8 cellular contexts compared by ENCODE assay signal in genomic region chr6:3053231-3053508, GRCh38. TPM values are rescaled to one million over a fixed set of nuclear protein-coding genes. Genes with fewer than 3 reads are reported as not detected.
DNase-seq lines count a peak whose midpoint lies in the region; ATAC-seq, FAIRE-seq and TF ChIP-seq lines count a peak whose summit lies in the region.

No MANE protein-coding gene starts in this region.

- no peaks in the 10 kb centered on the region for H3K27me3 ChIP-seq in stomach

- peak overlapping the region in 1 of 2 donors; percentile 37 for H3K9ac ChIP-seq in kidney (ENCODE audit: low read length in 2 of 2)

- no peak for DNase-seq in activated CD4-positive, alpha-beta T cell treated with anti-CD3 and anti-CD28 coated beads, Interleukin-2, amount 10 ng/mL, durations not matched to agents 24 days and 14 days
- no peak for DNase-seq in activated CD4-positive, alpha-beta T cell treated with anti-CD3 and anti-CD28 coated beads, Interleukin-2, amount 50 U/mL, for 48 hours
- DNase-seq in activated naive CD8-positive, alpha-beta T cell treated with anti-CD3 and anti-CD28 coated beads for 36 hours = no peak
- DNase-seq in kidney = no peak
- no peak for DNase-seq in stomach
- DNase-seq in stimulated activated CD4-positive, alpha-beta T cell treated with anti-CD3 and anti-CD28 coated beads, Interleukin-2, amount 100 ng/mL, for 24 hours = no peak
- no peak for DNase-seq in activated gamma-delta T cell treated with Interleukin-2 at 50 U/mL for 16 hours

- H3K9me3 Mint-ChIP-seq in activated CD4-positive, alpha-beta T cell treated with anti-CD3 and anti-CD28 coated beads, Interleukin-2, amount 10 ng/mL, durations not matched to agents 24 days and 14 days = no peaks in the 10 kb centered on the region
- H3K9me3 Mint-ChIP-seq in activated naive CD8-positive, alpha-beta T cell treated with anti-CD3 and anti-CD28 coated beads for 36 hours = no peaks in the 10 kb centered on the region

- peak overlapping the region; percentile 82 for H3K4me3 Mint-ChIP-seq in activated CD4-positive, alpha-beta T cell treated with anti-CD3 and anti-CD28 coated beads, Interleukin-2, amount 10 ng/mL, durations not matched to agents 24 days and 14 days
- H3K4me3 Mint-ChIP-seq in activated naive CD8-positive, alpha-beta T cell treated with anti-CD3 and anti-CD28 coated beads for 36 hours = peak overlapping the region; percentile 67

- H3K36me3 Mint-ChIP-seq in activated CD4-positive, alpha-beta T cell treated with anti-CD3 and anti-CD28 coated beads, Interleukin-2, amount 10 ng/mL, durations not matched to agents 24 days and 14 days (ENCODE audit: low read depth) = no peaks in the 10 kb centered on the region
- H3K36me3 Mint-ChIP-seq in activated naive CD8-positive, alpha-beta T cell treated with anti-CD3 and anti-CD28 coated beads for 36 hours = no peaks in the 10 kb centered on the region

- intact Hi-C loops in activated CD4-positive, alpha-beta T cell treated with anti-CD3 and anti-CD28 coated beads, Interleukin-2, amount 10 ng/mL, durations not matched to agents 24 days and 14 days (cut with micrococcal nuclease) = loop anchor here (1.0 kb wide), 2 partner anchors 30 to 54 kb away; partner anchors contain the start of gene NQO2
- intact Hi-C loops in kidney (cut with DNase I) = no loop called here
- intact Hi-C loops in stomach (cut with DNase I; ENCODE audit: low total_unique reads) = no loop called here

- FAIRE-seq in kidney (lab: Jason Lieb, UNC) = no peak

- no peak for ATAC-seq in GM18858 (IDR thresholded peaks at IDR 0.05; ENCODE audit: unreplicated experiment)

- H3K36me3 ChIP-seq in kidney (ENCODE audit: control insufficient read depth in 1 of 2, insufficient read depth in 2 of 2, low read length in 2 of 2) = no peaks in the 10 kb centered on the region
- H3K36me3 ChIP-seq in stomach = no peaks in the 10 kb centered on the region

- peaks cover 0 to 2% of the 10 kb centered on the region in 2 donors for H3K4me1 ChIP-seq in kidney (ENCODE audit: control insufficient read depth in 1 of 2, insufficient read depth in 1 of 2, low read depth in 1 of 2, low read length in 2 of 2)
- peaks cover 0 to 34% (median 22%) of the 10 kb centered on the region in 4 donors for H3K4me1 ChIP-seq in stomach

- peak overlapping the region; percentile 44 to 49 for H3K4me3 ChIP-seq in kidney (ENCODE audit: low read length in 2 of 2)
- H3K4me3 ChIP-seq in stomach = peak overlapping the region; percentile 44 to 56 (median 48)

- H3K9me3 ChIP-seq in kidney (ENCODE audit: control insufficient read depth in 1 of 2, low read length in 2 of 2) (no peaks in the 10 kb centered on the region), stomach (no peaks in the 10 kb centered on the region)

- WGBS in stomach, 5 donors = 30 to 54% (median 35%) methylated on average over 11 of the region's 11 CpGs

- no peak overlapping the region for H3K27ac ChIP-seq in kidney (ENCODE audit: low read depth in 2 of 2, low read length in 2 of 2)
- H3K27ac ChIP-seq in stomach = peak overlapping the region in 4 of 5 donors; percentile 44 to 82 (median 64)

- H3K4me1 Mint-ChIP-seq in activated CD4-positive, alpha-beta T cell treated with anti-CD3 and anti-CD28 coated beads, Interleukin-2, amount 10 ng/mL, durations not matched to agents 24 days and 14 days = peaks cover 28% of the 10 kb centered on the region
- H3K4me1 Mint-ChIP-seq in activated naive CD8-positive, alpha-beta T cell treated with anti-CD3 and anti-CD28 coated beads for 36 hours = peaks cover 24% of the 10 kb centered on the region

- H3K27me3 Mint-ChIP-seq in activated CD4-positive, alpha-beta T cell treated with anti-CD3 and anti-CD28 coated beads, Interleukin-2, amount 10 ng/mL, durations not matched to agents 24 days and 14 days = peaks cover 14% of the 10 kb centered on the region
- H3K27me3 Mint-ChIP-seq in activated naive CD8-positive, alpha-beta T cell treated with anti-CD3 and anti-CD28 coated beads for 36 hours = peaks cover 5% of the 10 kb centered on the region

- no peak for TF ChIP-seq POLR2A in stomach (IDR thresholded peaks at IDR 0.05)

- no peak for TF ChIP-seq EP300 in stomach (IDR thresholded peaks at IDR 0.05)

- TF ChIP-seq CTCF in kidney (IDR thresholded peaks at IDR 0.05; ENCODE audit: borderline replicate concordance, extremely low read depth, insufficient read depth) (no peak), stomach (IDR thresholded peaks at IDR 0.05) (no peak)

- peak overlapping the region; percentile 68 for H3K27ac Mint-ChIP-seq in activated CD4-positive, alpha-beta T cell treated with anti-CD3 and anti-CD28 coated beads, Interleukin-2, amount 10 ng/mL, durations not matched to agents 24 days and 14 days
- no peak overlapping the region for H3K27ac Mint-ChIP-seq in activated naive CD8-positive, alpha-beta T cell treated with anti-CD3 and anti-CD28 coated beads for 36 hours

RNA-seq across cellular contexts. Expression of gene RIPK1, which starts 15.1 kb away (rescaled TPM):
- total RNA-seq in activated CD4-positive, alpha-beta T cell treated with anti-CD3 and anti-CD28 coated beads, Interleukin-2, amount 10 ng/mL, durations not matched to agents 24 days and 14 days = 17.0 and 17.9 TPM in 2 replicates
- 10 to 100 TPM; 13.8 to 15.5 TPM for total RNA-seq in activated naive CD8-positive, alpha-beta T cell treated with anti-CD3 and anti-CD28 coated beads for 36 hours
- total RNA-seq in kidney (30.4 TPM), stomach (10 to 100 TPM in 4 of 5 donors, 1 to 10 TPM in 1; 4.9 to 25.5 (median 19.4) TPM)
- polyA plus RNA-seq in kidney (ENCODE audit: insufficient read depth, low read depth, low replicate concordance) (14.7 TPM), stomach (10 to 100 TPM; 11.4 to 18.8 (median 13.0) TPM)

RNA-seq across cellular contexts. Expression of gene NQO2, which starts 53.5 kb away (rescaled TPM):
- 29.1 and 34.0 TPM in 2 replicates for total RNA-seq in activated CD4-positive, alpha-beta T cell treated with anti-CD3 and anti-CD28 coated beads, Interleukin-2, amount 10 ng/mL, durations not matched to agents 24 days and 14 days
- total RNA-seq in activated naive CD8-positive, alpha-beta T cell treated with anti-CD3 and anti-CD28 coated beads for 36 hours = 10 to 100 TPM; 12.8 to 13.7 TPM
- total RNA-seq in kidney (37.0 TPM), stomach (10 to 100 TPM in 1 of 5 donors, 1 to 10 TPM in 2, under 1 TPM in 1, not detected in 1; 0.87 to 35.5 (median 5.5) TPM)
- polyA plus RNA-seq in kidney (ENCODE audit: insufficient read depth, low read depth, low replicate concordance) (291 TPM), stomach (10 to 100 TPM; 28.3 to 43.1 (median 41.9) TPM)

Comparison
In these comparisons a context has a peak if more than half of its experiments do, and no peak if none do; other contexts are left out.
1. H3K27ac ChIP-seq: peak in stomach (4 of 5); none in kidney (0 of 2).